ENCODE assay signal across 23 cellular contexts in genomic region chr1:5959087-5959486, GRCh38.
"Had no signal": no experiment of that assay in that cellular context is flagged by ENCODE, and none has a peak within 500 bp of the region (broad histone marks: within the 10 kb centered on the region; RNA-seq: fewer than 3 reads in every experiment).

No MANE protein-coding gene starts in this region.

- ATAC-seq: heart left ventricle; natural killer cell treated with Interleukin-12 subunit alpha and Interleukin-12 subunit beta and Interleukin-15 and Interleukin-18, amount 100 ng/mL, for 72 hours; pancreas; psoas muscle had no signal

- H3K4me3 ChIP-seq: colonic mucosa, heart left ventricle, neural progenitor cell, pancreas, psoas muscle, right lobe of liver, skin epidermis, stomach, thoracic aorta, transverse colon had no signal

- H3K27me3 ChIP-seq: colonic mucosa, heart left ventricle, neural progenitor cell, pancreas, right lobe of liver, stomach, transverse colon had no signal

- H3K27ac ChIP-seq: colonic mucosa, heart left ventricle, neural progenitor cell, pancreas, psoas muscle, right lobe of liver, stomach, thoracic aorta, transverse colon had no signal

- FAIRE-seq: endothelial cell of umbilical vein, frontal cortex, pancreas had no signal

- DNase-seq: colonic mucosa; dermis blood vessel endothelial cell; heart left ventricle; hippocampal formation; kidney glomerular epithelial cell; occipital lobe; retina; stimulated activated CD4-positive, alpha-beta T cell treated with anti-CD3 and anti-CD28 coated beads, Interleukin-2, amount 100 ng/mL, for 24 hours; stimulated activated CD4-positive, alpha-beta T cell treated with anti-CD3 and anti-CD28 coated beads, Interleukin-4, amount 100 ng/mL, for 4 hours; stimulated activated naive CD4-positive, alpha-beta T cell; stomach; substantia nigra; transverse colon had no signal

- H3K27ac Mint-ChIP-seq: mesothelial cell of epicardium; natural killer cell treated with Interleukin-12 subunit alpha and Interleukin-12 subunit beta and Interleukin-15 and Interleukin-18, amount 100 ng/mL, for 72 hours; neural progenitor cell had no signal

- H3K4me2 ChIP-seq: neural progenitor cell had no signal

- H3K4me1 ChIP-seq: colonic mucosa, heart left ventricle, neural progenitor cell, pancreas, psoas muscle, right lobe of liver, stomach, transverse colon had no signal

- H3K4me1 Mint-ChIP-seq: mesothelial cell of epicardium, neural progenitor cell had no signal

- H3K27me3 Mint-ChIP-seq: natural killer cell treated with Interleukin-12 subunit alpha and Interleukin-12 subunit beta and Interleukin-15 and Interleukin-18, amount 100 ng/mL, for 72 hours had no signal

- H3K4me3 Mint-ChIP-seq: mesothelial cell of epicardium; natural killer cell treated with Interleukin-12 subunit alpha and Interleukin-12 subunit beta and Interleukin-15 and Interleukin-18, amount 100 ng/mL, for 72 hours; neural progenitor cell had no signal

- H2AFZ ChIP-seq: neural progenitor cell had no signal

- H3K9me3 ChIP-seq: colonic mucosa, heart left ventricle, pancreas, psoas muscle, right lobe of liver, stomach, thoracic aorta, transverse colon had no signal

- H3K9ac ChIP-seq: neural progenitor cell had no signal

- H3K9me3 Mint-ChIP-seq: mesothelial cell of epicardium; natural killer cell treated with Interleukin-12 subunit alpha and Interleukin-12 subunit beta and Interleukin-15 and Interleukin-18, amount 100 ng/mL, for 72 hours; neural progenitor cell had no signal

- H3K36me3 ChIP-seq: colonic mucosa, pancreas, right lobe of liver had no signal
